In genomic region chr6:33589723-33590530, GRCh38 we compare ENCODE assay signal across 8 cellular contexts. TPM values are rescaled to one million over a fixed set of nuclear protein-coding genes. Genes with fewer than 3 reads are reported as not detected.
A peak's percentile ranks its signal among the peaks of the same experiment; 100 is the strongest.
DNase-seq lines count a peak whose midpoint lies in the region; ATAC-seq and TF ChIP-seq lines count a peak whose summit lies in the region.

No MANE protein-coding gene starts in this region.

- ATAC-seq in GM18517 (IDR thresholded peaks at IDR 0.05; ENCODE audit: unreplicated experiment) (peak; percentile 43), HG03135 (IDR thresholded peaks at IDR 0.05; ENCODE audit: unreplicated experiment) (no peak), GM21576 (IDR thresholded peaks at IDR 0.05; ENCODE audit: unreplicated experiment) (no peak)

- H3K4me3 ChIP-seq in cardiac muscle cell: no peak overlapping the region

- H3K36me3 Mint-ChIP-seq in CD14-positive monocyte: no peaks in the 10 kb centered on the region

- no peaks in the 10 kb centered on the region for H3K36me3 ChIP-seq in cardiac muscle cell

- peak; percentile 74 for DNase-seq in CD14-positive monocyte (ENCODE audit: low spot score)
- DNase-seq in NCI-H226: peak; percentile 85
- DNase-seq in activated naive CD4-positive, alpha-beta T cell treated with anti-CD3 and anti-CD28 coated beads, Interleukin-2, amount 50 U/mL, for 16 hours: peak; percentile 39
- peak; percentile 69 to 75 for DNase-seq in cardiac muscle cell (ENCODE audit: low read depth in 1 of 2, low spot score in 1 of 2)
- peak; percentile 44 for DNase-seq in pulmonary artery endothelial cell (ENCODE audit: low read depth, low spot score)

- peak overlapping the region; percentile 34 for H3K27ac ChIP-seq in cardiac muscle cell

- H3K27ac Mint-ChIP-seq in CD14-positive monocyte: no peak overlapping the region

- no peak overlapping the region for H3K4me3 Mint-ChIP-seq in CD14-positive monocyte

- peaks cover 27% of the 10 kb centered on the region for H3K4me1 Mint-ChIP-seq in CD14-positive monocyte

- H3K4me1 ChIP-seq in cardiac muscle cell (ENCODE audit: low read depth): peaks cover 10% of the 10 kb centered on the region

- peaks cover 0 to 3% (median 0%) of the 10 kb centered on the region in 7 donors for H3K9me3 Mint-ChIP-seq in CD14-positive monocyte

- intact Hi-C loops in CD14-positive monocyte (cut with micrococcal nuclease): loop anchor here in 1 of 2 donors (5.0 kb wide), 1 partner anchor 112 kb away; no protein-coding TSS in a partner anchor

- no peaks in the 10 kb centered on the region for H3K9me3 ChIP-seq in cardiac muscle cell (ENCODE audit: low read depth)

- TF ChIP-seq CTCF in CD14-positive monocyte (IDR thresholded peaks at IDR 0.05) (peak; percentile 69), cardiac muscle cell (IDR thresholded peaks at IDR 0.05; ENCODE audit: low read depth, low read length) (peak; percentile 95)

- H3K27me3 ChIP-seq in cardiac muscle cell: peaks cover 7% of the 10 kb centered on the region

- H3K27me3 Mint-ChIP-seq in CD14-positive monocyte (ENCODE audit: low read depth in 3 of 3): peaks cover 22 to 25% (median 24%) of the 10 kb centered on the region in 3 donors

RNA-seq across cellular contexts. Expression of gene BAK1, which starts 9.9 kb away (rescaled TPM):
- polyA plus RNA-seq in CD14-positive monocyte: 10 to 100 TPM; 27.8 to 34.0 TPM
- 39.0 and 60.8 TPM in 2 replicates for total RNA-seq in cardiac muscle cell
- polyA plus RNA-seq in cardiac muscle cell: 56.1 and 85.3 TPM in 2 replicates
- 21.9 and 22.9 TPM in 2 replicates for total RNA-seq in pulmonary artery endothelial cell

RNA-seq across cellular contexts. Expression of gene ITPR3, which starts 31.2 kb away (rescaled TPM):
- polyA plus RNA-seq in CD14-positive monocyte (not detected), cardiac muscle cell (0.13 and 0.92 TPM in 2 replicates)
- total RNA-seq in cardiac muscle cell (0.35 and 1.1 TPM in 2 replicates), pulmonary artery endothelial cell (59.5 and 62.5 TPM in 2 replicates)

Comparison
In these comparisons a context has a peak if more than half of its experiments do, and no peak if none do; other contexts are left out.
1. RNA of gene ITPR3, which starts 31.2 kb away (total RNA-seq): 59.5 to 62.5 TPM in pulmonary artery endothelial cell; 0.35 to 1.1 TPM in cardiac muscle cell; every median in the first group is over 10 times any median in the second.
2. Peak in every context shown above with its lines, with median percentiles within 50 percentile points of each other: DNase-seq.